ENCODE assay signal across 18 cellular contexts in genomic region chr3:58518304-58518789, GRCh38.
DNase-seq lines count a peak whose midpoint lies in the region; ATAC-seq and TF ChIP-seq lines count a peak whose summit lies in the region.
"Had no signal": no experiment of that assay in that cellular context is flagged by ENCODE, and none has a peak within 500 bp of the region (broad histone marks: within the 10 kb centered on the region; RNA-seq: fewer than 3 reads in every experiment).

No MANE protein-coding gene starts in this region.

- CTCF ChIA-PET in HEK293 (lab: Yijun Ruan, JAX): interaction anchor here (1.1 to 1.3 kb wide), 2 partner anchors 10 to 13 kb away, joined by 3 to 6 read pairs; no protein-coding TSS in a partner anchor

- in situ Hi-C loops in ACHN (cut with HindIII; ENCODE audit: low pct_ligation_motif_present, low pct_unique_long_range_greater_than_20kb, low sequenced_read_pairs): no loop called here

- TF ChIP-seq CTCF in HEK293 (tag by site-specific recombination; IDR thresholded peaks at IDR 0.05): no peak

- H3K36me3 ChIP-seq in HEK293 (ENCODE audit: control insufficient read depth in 2 of 2, insufficient read depth in 1 of 2, low read length in 2 of 2): no peaks in the 10 kb centered on the region

- POLR2A ChIA-PET in HEK293 (lab: Yijun Ruan, JAX): interaction anchor here (0.7 kb wide), 1 partner anchor 12 kb away, joined by 15 read pairs; no protein-coding TSS in a partner anchor

- H3K27ac ChIP-seq in HEK293 (ENCODE audit: extremely low read depth, low read depth, low read length): no peak overlapping the region
- H3K27ac ChIP-seq: lower lobe of right lung, tibial nerve had no signal

- no peaks in the 10 kb centered on the region for H3K4me1 ChIP-seq in HEK293 (ENCODE audit: control insufficient read depth, insufficient read depth, low read length)
- H3K4me1 ChIP-seq: lower lobe of right lung had no signal

- no peak overlapping the region for H3K4me3 ChIP-seq in HEK293 (ENCODE audit: low read depth, low read length)
- H3K4me3 ChIP-seq: esophagus squamous epithelium, lower lobe of right lung, tibial nerve had no signal

- no peak for ATAC-seq in activated CD4-positive, CD25-positive, alpha-beta regulatory T cell treated with anti-CD3 and anti-CD28 coated beads, Interleukin-2, amount 50 U/mL, for 24 hours
- ATAC-seq: activated CD8-positive, alpha-beta T cell treated with anti-CD3 and anti-CD28 coated beads for 36 hours; activated T-cell treated with anti-CD3 and anti-CD28 coated beads, Interleukin-2, amount 50 U/mL, for 4 hours; lower lobe of right lung; PC-3; stimulated activated naive CD8-positive, alpha-beta T cell treated with anti-CD3 and anti-CD28 coated beads, Interleukin-15, Interleukin-2, amounts not matched to agents 100 U/mL and 50 U/mL, for 24 hours had no signal

- DNase-seq in NCI-H446 treated with DMSO at 0.1 percent for 48 hours (lab: John Stamatoyannopoulos, UW) (peak; percentile 57), iPS-NIHi11 (ENCODE audit: low spot score) (peak; percentile 50), retina (peak; percentile 72), NCI-H2107 (lab: John Stamatoyannopoulos, UW) (no peak), ACHN (no peak)
- DNase-seq: activated CD8-positive, alpha-beta T cell treated with anti-CD3 and anti-CD28 coated beads for 36 hours; activated naive CD4-positive, alpha-beta T cell treated with anti-CD3 and anti-CD28 coated beads, Interleukin-2, amount 10 ng/mL, durations not matched to agents 7 days and 5 days; activated T-cell treated with anti-CD3 and anti-CD28 coated beads, Interleukin-2, amount 50 U/mL, for 4 hours; effector CD8-positive, alpha-beta T cell; esophagus squamous epithelium; lower lobe of right lung; NCI-H2029; PC-3; stimulated activated CD4-positive, alpha-beta T cell treated with anti-CD3 and anti-CD28 coated beads, Interleukin-2, amount 100 ng/mL, for 24 hours; stimulated activated naive CD8-positive, alpha-beta T cell treated with anti-CD3 and anti-CD28 coated beads, Interleukin-15, Interleukin-2, amounts not matched to agents 100 U/mL and 50 U/mL, for 24 hours had no signal

- H3K9me3 ChIP-seq in HEK293 (ENCODE audit: control insufficient read depth, insufficient read depth, low read depth, low read length): no peaks in the 10 kb centered on the region
- H3K9me3 ChIP-seq: esophagus squamous epithelium, lower lobe of right lung, tibial nerve had no signal

TF ChIP-seq in HEK293, 187 proteins besides CTCF, POLR2A, EP300 and RAD21:
- TF ChIP-seq ZIC2 (tag by site-specific recombination; IDR thresholded peaks at IDR 0.05) (0 out of 2 replicates have a peak, but pooled peaks have one; percentile 19), ZNF175 (tag by site-specific recombination; IDR thresholded peaks at IDR 0.05) (no peak), ZNF664 (tag by site-specific recombination; IDR thresholded peaks at IDR 0.05) (peak; percentile 60)
TF ChIP-seq in HEK293: peak in this region for 2.

Comparison
In these comparisons a context has a peak if more than half of its experiments do, and no peak if none do; other contexts are left out.
1. DNase-seq: peak in NCI-H446 treated with DMSO at 0.1 percent for 48 hours (single experiment), iPS-NIHi11 (single experiment) and retina (single experiment); none in NCI-H2107 (single experiment) and ACHN (single experiment).